Comparison of ENCODE assay signal across 17 cellular contexts in genomic region chr12:122215789-122216188, GRCh38. TPM values are rescaled to one million over a fixed set of nuclear protein-coding genes. Genes with fewer than 3 reads are reported as not detected.
DNase-seq lines count a peak whose midpoint lies in the region; ATAC-seq and TF ChIP-seq lines count a peak whose summit lies in the region.
"Had no signal": no experiment of that assay in that cellular context is flagged by ENCODE, and none has a peak within 500 bp of the region (broad histone marks: within the 10 kb centered on the region; RNA-seq: fewer than 3 reads in every experiment).

No MANE protein-coding gene starts in this region.

- dilution Hi-C loops in mammary epithelial cell (cut with HindIII; ENCODE audit: low sequenced_read_pairs), result no loop called here

- CTCF ChIA-PET in MCF 10A (lab: Yijun Ruan, JAX), result no interaction called here
- CTCF ChIA-PET in mammary epithelial cell (lab: Charles Lee; ENCODE audit: low non-redundant PET), result no interaction called here
- CTCF ChIA-PET in activated CD4-positive, alpha-beta memory T cell treated with anti-CD3 and anti-CD28 coated beads for 36 hours (lab: Charles Lee), result interaction anchor here (0.6 to 1.3 kb wide), 3 partner anchors 11 to 13 kb away, joined by 3 to 7 read pairs (median 3); partner anchors contain the start of gene B3GNT4

- DNase-seq in MCF 10A (ENCODE audit: unreplicated experiment), result no peak
- no peak for DNase-seq in mammary epithelial cell
- no peak for DNase-seq in activated CD4-positive, alpha-beta memory T cell treated with anti-CD3 and anti-CD28 coated beads for 36 hours
- DNase-seq in fibroblast of lung (ENCODE audit: low read depth in 2 of 2), result peak; percentile 16 to 63
- DNase-seq in retina, result no peak
- no peak for DNase-seq in DMS153 treated with DMSO at 0.1 percent for 48 hours (lab: John Stamatoyannopoulos, UW; ENCODE audit: unreplicated experiment)
- no peak for DNase-seq in stimulated activated naive CD8-positive, alpha-beta T cell treated with anti-CD3 and anti-CD28 coated beads, Interleukin-15, Interleukin-2, amounts not matched to agents 100 U/mL and 50 U/mL, for 24 hours
- DNase-seq: CD8-positive, alpha-beta memory T cell; NCI-H1930; NCI-H748 treated with DMSO at 0.1 percent for 48 hours had no signal

- H3K4me1 ChIP-seq in mammary epithelial cell (ENCODE audit: insufficient read depth, low read length) (no peaks in the 10 kb centered on the region), fibroblast of lung (ENCODE audit: control insufficient read depth, extremely low read depth, insufficient read depth, low read length) (no peaks in the 10 kb centered on the region)
- H3K4me1 ChIP-seq: SJSA1 had no signal

- no peak overlapping the region for H3K4me3 Mint-ChIP-seq in MCF 10A (ENCODE audit: unreplicated experiment)
- no peak overlapping the region for H3K4me3 Mint-ChIP-seq in activated CD4-positive, alpha-beta memory T cell treated with anti-CD3 and anti-CD28 coated beads for 36 hours
- H3K4me3 Mint-ChIP-seq: CD8-positive, alpha-beta memory T cell; IgD-negative memory B cell had no signal

- TSS peak; percentile 12 for BruUV-seq in MCF 10A (replicated peaks; lab: Mats Ljungman, UMichigan)
- BruUV-seq in mammary epithelial cell (replicated peaks; lab: Mats Ljungman, UMichigan), result no TSS peak

- no peak overlapping the region for H3K9ac ChIP-seq in mammary epithelial cell (ENCODE audit: insufficient read depth, low read length)
- H3K9ac ChIP-seq in fibroblast of lung (ENCODE audit: insufficient read depth, low read length), result no peak overlapping the region
- H3K9ac ChIP-seq: BLaER1 treated with 17β-estradiol and CSF1 and Interleukin-3, amounts not matched to agents 10 nM and 100 nM had no signal

- intact Hi-C loops in MCF 10A (cut with micrococcal nuclease) (no loop called here), mammary epithelial cell (cut with micrococcal nuclease) (no loop called here)
- intact Hi-C loops in activated CD4-positive, alpha-beta memory T cell treated with anti-CD3 and anti-CD28 coated beads for 36 hours (cut with micrococcal nuclease), result no loop called here

- no peaks in the 10 kb centered on the region for H3K4me1 Mint-ChIP-seq in MCF 10A (ENCODE audit: insufficient read depth, unreplicated experiment)
- H3K4me1 Mint-ChIP-seq in activated CD4-positive, alpha-beta memory T cell treated with anti-CD3 and anti-CD28 coated beads for 36 hours (ENCODE audit: low read depth), result peaks cover 9% of the 10 kb centered on the region

- WGBS in mammary epithelial cell (ENCODE audit: low coverage, missing lambda C conversion rate), result 73% methylated on average over 5 of the region's 5 CpGs

- TF ChIP-seq CTCF in MCF 10A (IDR thresholded peaks at IDR 0.05; ENCODE audit: unreplicated experiment), result no peak
- TF ChIP-seq CTCF in mammary epithelial cell (conservative IDR thresholded peaks at IDR 0.05 in 1 of 2, IDR thresholded peaks at IDR 0.05 in 1 of 2; ENCODE audit: extremely low read depth in 1 of 2, insufficient read depth in 1 of 2, low read depth in 1 of 2, low read length in 2 of 2), result no peak
- TF ChIP-seq CTCF in fibroblast of lung (conservative IDR thresholded peaks at IDR 0.05 in 1 of 2, IDR thresholded peaks at IDR 0.05 in 1 of 2; ENCODE audit: low read depth in 1 of 2, low read length in 2 of 2), result no peak

- H3K9me3 ChIP-seq in mammary epithelial cell (replicated peaks; ENCODE audit: insufficient read depth, low read length) (no peaks in the 10 kb centered on the region), fibroblast of lung (ENCODE audit: control insufficient read depth, insufficient read depth, low read depth, low read length) (no peaks in the 10 kb centered on the region)
- H3K9me3 ChIP-seq: BLaER1 treated with 17β-estradiol and CSF1 and Interleukin-3, amounts not matched to agents 10 nM and 100 nM; SJSA1 had no signal

- POLR2A ChIA-PET in MCF 10A (lab: Yijun Ruan, JAX), result interaction anchor here (0.6 to 3.4 kb wide), 5 partner anchors 8 to 302 kb away, joined by 3 to 24 read pairs (median 3); partner anchors contain the start of genes DIABLO and MLXIP
- POLR2A ChIA-PET in activated CD4-positive, alpha-beta memory T cell treated with anti-CD3 and anti-CD28 coated beads for 36 hours (lab: Charles Lee), result interaction anchor here (2.2 kb wide), 1 partner anchor 10 kb away, joined by 8 read pairs; the partner anchor contains the start of gene DIABLO

- in situ Hi-C loops in mammary epithelial cell (cut with MboI; ENCODE audit: low sequenced_read_pairs in 2 of 2), result no loop called here

- no peak overlapping the region for H3K4me3 ChIP-seq in mammary epithelial cell (replicated peaks in 1 of 3; ENCODE audit: insufficient read depth in 1 of 3, low read depth in 2 of 3, low read length in 3 of 3)
- H3K4me3 ChIP-seq in fibroblast of lung (replicated peaks in 1 of 4; ENCODE audit: control extremely low read depth in 1 of 4, insufficient read depth in 1 of 4, low read depth in 3 of 4, low read length in 4 of 4), result no peak overlapping the region
- H3K4me3 ChIP-seq: BLaER1 treated with 17β-estradiol and CSF1 and Interleukin-3, amounts not matched to agents 10 nM and 100 nM; SJSA1 had no signal

- H3K27ac ChIP-seq in mammary epithelial cell (ENCODE audit: insufficient read depth, low read depth, low read length) (no peak overlapping the region), fibroblast of lung (ENCODE audit: insufficient read depth, low read length) (no peak overlapping the region)
- H3K27ac ChIP-seq: BLaER1 treated with 17β-estradiol and CSF1 and Interleukin-3, amounts not matched to agents 10 nM and 100 nM; SJSA1 had no signal

- no peaks in the 10 kb centered on the region for H3K9me3 Mint-ChIP-seq in MCF 10A (ENCODE audit: unreplicated experiment)
- no peaks in the 10 kb centered on the region for H3K9me3 Mint-ChIP-seq in activated CD4-positive, alpha-beta memory T cell treated with anti-CD3 and anti-CD28 coated beads for 36 hours
- H3K9me3 Mint-ChIP-seq: CD8-positive, alpha-beta memory T cell; IgD-negative memory B cell had no signal

- H3K27ac Mint-ChIP-seq in MCF 10A (ENCODE audit: low read depth, unreplicated experiment), result no peak overlapping the region
- H3K27ac Mint-ChIP-seq in activated CD4-positive, alpha-beta memory T cell treated with anti-CD3 and anti-CD28 coated beads for 36 hours, result peak overlapping the region; percentile 35
- H3K27ac Mint-ChIP-seq: CD8-positive, alpha-beta memory T cell; IgD-negative memory B cell had no signal

- H3K36me3 Mint-ChIP-seq in MCF 10A (ENCODE audit: insufficient read depth, unreplicated experiment), result peaks cover 96% of the 10 kb centered on the region
- H3K36me3 Mint-ChIP-seq in activated CD4-positive, alpha-beta memory T cell treated with anti-CD3 and anti-CD28 coated beads for 36 hours, result peaks cover 35% of the 10 kb centered on the region
- H3K36me3 Mint-ChIP-seq: IgD-negative memory B cell had no signal

- H3K79me2 ChIP-seq in mammary epithelial cell (ENCODE audit: insufficient read depth, low read length), result peaks cover 24% of the 10 kb centered on the region
- peaks cover under 1% of the 10 kb centered on the region for H3K79me2 ChIP-seq in fibroblast of lung (ENCODE audit: control insufficient read depth, insufficient read depth, low read length)

- H3K27me3 Mint-ChIP-seq in MCF 10A (ENCODE audit: insufficient read depth, unreplicated experiment), result no peaks in the 10 kb centered on the region
- no peaks in the 10 kb centered on the region for H3K27me3 Mint-ChIP-seq in activated CD4-positive, alpha-beta memory T cell treated with anti-CD3 and anti-CD28 coated beads for 36 hours
- H3K27me3 Mint-ChIP-seq: CD8-positive, alpha-beta memory T cell; IgD-negative memory B cell had no signal

- no peaks in the 10 kb centered on the region for H3K27me3 ChIP-seq in mammary epithelial cell (ENCODE audit: insufficient read depth, low read length)
- no peaks in the 10 kb centered on the region for H3K27me3 ChIP-seq in fibroblast of lung (ENCODE audit: control insufficient read depth, insufficient read depth, low read length)
- H3K27me3 ChIP-seq: BLaER1 treated with 17β-estradiol and CSF1 and Interleukin-3, amounts not matched to agents 10 nM and 100 nM; SJSA1 had no signal

- H2AFZ ChIP-seq in mammary epithelial cell (ENCODE audit: low read depth, low read length) (no peak overlapping the region), fibroblast of lung (ENCODE audit: low read length) (no peak overlapping the region)

- H3K36me3 ChIP-seq in mammary epithelial cell (ENCODE audit: insufficient read depth, low read length) (peaks cover 44% of the 10 kb centered on the region), fibroblast of lung (ENCODE audit: control insufficient read depth, insufficient read depth, low read length) (peaks cover 7% of the 10 kb centered on the region)

- no peaks in the 10 kb centered on the region for H4K20me1 ChIP-seq in mammary epithelial cell (ENCODE audit: insufficient read depth, low read length)
- no peaks in the 10 kb centered on the region for H4K20me1 ChIP-seq in fibroblast of lung (ENCODE audit: control insufficient read depth, extremely low read depth, insufficient read depth, low read length)

- H3K4me2 ChIP-seq in mammary epithelial cell (ENCODE audit: insufficient read depth, low read depth, low read length) (no peak overlapping the region), fibroblast of lung (ENCODE audit: extremely low read depth, insufficient read depth, low read length) (no peak overlapping the region)

- ATAC-seq in stimulated activated naive CD8-positive, alpha-beta T cell treated with anti-CD3 and anti-CD28 coated beads, Interleukin-15, Interleukin-2, amounts not matched to agents 100 U/mL and 50 U/mL, for 24 hours, result no peak
- ATAC-seq in HG02870 (IDR thresholded peaks at IDR 0.05; ENCODE audit: unreplicated experiment), result no peak

RNA-seq across cellular contexts. Expression of gene DIABLO, which starts 10.1 kb away (rescaled TPM):
- total RNA-seq in MCF 10A (2022) (69.6 and 70.1 TPM in 2 replicates), mammary epithelial cell (10 to 100 TPM; 54.5 to 55.0 TPM), fibroblast of lung (60.6 and 70.6 TPM in 2 replicates)
- polyA plus RNA-seq in mammary epithelial cell (53.5 TPM), fibroblast of lung (59.6 and 73.5 TPM in 2 replicates)
- polyA minus RNA-seq in mammary epithelial cell (48.4 TPM), fibroblast of lung (ENCODE audit: low replicate concordance) (36.0 and 37.5 TPM in 2 replicates)
- total RNA-seq in activated CD4-positive, alpha-beta memory T cell treated with anti-CD3 and anti-CD28 coated beads for 36 hours, result 10 to 100 TPM; 51.8 to 52.0 TPM
- 48.7 and 57.1 TPM in 2 replicates for polyA plus RNA-seq in fibroblast of lung (2012)

RNA-seq across cellular contexts. Expression of gene B3GNT4, which starts 12.3 kb away (rescaled TPM):
- total RNA-seq in MCF 10A (2022) (1.5 and 1.8 TPM in 2 replicates), mammary epithelial cell (1 to 10 TPM in 1 of 2 donors, under 1 TPM in 1; 0.67 to 2.7 TPM), fibroblast of lung (under 0.01 and 0.33 TPM in 2 replicates)
- polyA plus RNA-seq in mammary epithelial cell (2.9 TPM), fibroblast of lung (0.12 and 0.14 TPM in 2 replicates)
- polyA minus RNA-seq in mammary epithelial cell (13.7 TPM), fibroblast of lung (ENCODE audit: low replicate concordance) (0.24 and 1.1 TPM in 2 replicates)
- 1 to 10 TPM; 2.3 to 3.6 TPM for total RNA-seq in activated CD4-positive, alpha-beta memory T cell treated with anti-CD3 and anti-CD28 coated beads for 36 hours
- 0.38 and 0.43 TPM in 2 replicates for polyA plus RNA-seq in fibroblast of lung (2012)
- total RNA-seq: SJSA1 had no signal

RNA-seq across cellular contexts. Expression of gene LRRC43, which starts 32.9 kb away (rescaled TPM):
- total RNA-seq in MCF 10A (2022) (not detected in 2 replicates), mammary epithelial cell (under 1 TPM; 0.50 to 0.66 TPM), fibroblast of lung (1.8 and 3.6 TPM in 2 replicates)
- polyA plus RNA-seq in mammary epithelial cell (not detected), fibroblast of lung (0.61 and 0.71 TPM in 2 replicates)
- polyA minus RNA-seq in mammary epithelial cell (not detected), fibroblast of lung (ENCODE audit: low replicate concordance) (1.4 and 5.3 TPM in 2 replicates)
- total RNA-seq in activated CD4-positive, alpha-beta memory T cell treated with anti-CD3 and anti-CD28 coated beads for 36 hours, result under 1 TPM; 0.41 to 0.76 TPM
- polyA plus RNA-seq in fibroblast of lung (2012), result 0.92 and 1.2 TPM in 2 replicates
- total RNA-seq: H4, HT-29, NCI-H460, SJSA1 had no signal
- polyA plus RNA-seq: IgD-negative memory B cell had no signal

RNA-seq across cellular contexts. Expression of gene IL31, which starts 41.8 kb away (rescaled TPM):
- not detected in 2 replicates for total RNA-seq in MCF 10A (2022)
- total RNA-seq in mammary epithelial cell, result not detected
- polyA plus RNA-seq in mammary epithelial cell, result not detected
- not detected for polyA minus RNA-seq in mammary epithelial cell
- 1 to 10 TPM; 3.8 to 4.0 TPM for total RNA-seq in activated CD4-positive, alpha-beta memory T cell treated with anti-CD3 and anti-CD28 coated beads for 36 hours
- total RNA-seq in fibroblast of lung, result not detected in 2 replicates
- not detected in 2 replicates for polyA plus RNA-seq in fibroblast of lung
- polyA plus RNA-seq in fibroblast of lung (2012), result not detected in 2 replicates
- not detected in 2 replicates for polyA minus RNA-seq in fibroblast of lung (ENCODE audit: low replicate concordance)
- total RNA-seq: H4, HT-29, NCI-H460, SJSA1 had no signal
- polyA plus RNA-seq: CD8-positive, alpha-beta memory T cell; IgD-negative memory B cell had no signal

RNA-seq across cellular contexts. Expression of gene VPS33A, which starts 50.5 kb away (rescaled TPM):
- 16.5 and 22.2 TPM in 2 replicates for total RNA-seq in MCF 10A (2022)
- total RNA-seq in mammary epithelial cell, result 10 to 100 TPM; 15.8 to 16.4 TPM
- polyA plus RNA-seq in mammary epithelial cell, result 10.5 TPM
- 62.5 TPM for polyA minus RNA-seq in mammary epithelial cell
- 10 to 100 TPM; 24.2 to 24.6 TPM for total RNA-seq in activated CD4-positive, alpha-beta memory T cell treated with anti-CD3 and anti-CD28 coated beads for 36 hours
- 18.2 and 22.3 TPM in 2 replicates for total RNA-seq in fibroblast of lung
- 15.4 and 17.2 TPM in 2 replicates for polyA plus RNA-seq in fibroblast of lung
- 12.3 and 18.4 TPM in 2 replicates for polyA plus RNA-seq in fibroblast of lung (2012)
- 7.4 and 8.6 TPM in 2 replicates for polyA minus RNA-seq in fibroblast of lung (ENCODE audit: low replicate concordance)

Comparison
In these comparisons a context has a peak if more than half of its experiments do, and no peak if none do; other contexts are left out.
1. DNase-seq: peak in fibroblast of lung (2 of 2); none in MCF 10A (single experiment), mammary epithelial cell (single experiment), activated CD4-positive, alpha-beta memory T cell treated with anti-CD3 and anti-CD28 coated beads for 36 hours (single experiment), retina (single experiment), DMS153 treated with DMSO at 0.1 percent for 48 hours (single experiment) and stimulated activated naive CD8-positive, alpha-beta T cell treated with anti-CD3 and anti-CD28 coated beads, Interleukin-15, Interleukin-2, amounts not matched to agents 100 U/mL and 50 U/mL, for 24 hours (single experiment).